Comparison of ENCODE assay signal across 14 cellular contexts in genomic region chr16:66188786-66189725, GRCh38.
DNase-seq lines count a peak whose midpoint lies in the region; ATAC-seq and TF ChIP-seq lines count a peak whose summit lies in the region.
"Had no signal": no experiment of that assay in that cellular context is flagged by ENCODE, and none has a peak within 500 bp of the region (broad histone marks: within the 10 kb centered on the region; RNA-seq: fewer than 3 reads in every experiment).

No MANE protein-coding gene starts in this region.

- peak overlapping the region in 1 of 3 experiments; percentile 2 for H3K4me3 Mint-ChIP-seq in nephron
- no peak overlapping the region for H3K4me3 Mint-ChIP-seq in activated T-helper 2 cell treated with anti-CD3 and anti-CD28 coated beads, Interferon-gamma antibody, Interleukin-2, Interleukin-4, amounts not matched to agents 10 μg/mL and 5 μg/mL and 100 μg/mL, durations not matched to agents 14 hours and 24 hours and 36 hours (ENCODE audit: low read depth)
- H3K4me3 Mint-ChIP-seq: activated CD4-positive, alpha-beta T cell treated with anti-CD3 and anti-CD28 coated beads, Interleukin-2, amount 10 ng/mL, durations not matched to agents 24 days and 14 days had no signal

- intact Hi-C loops in upper lobe of right lung (cut with DNase I) = no loop called here
- intact Hi-C loops in activated T-helper 2 cell treated with anti-CD3 and anti-CD28 coated beads, Interferon-gamma antibody, Interleukin-2, Interleukin-4, amounts not matched to agents 10 μg/mL and 5 μg/mL and 100 μg/mL, durations not matched to agents 14 hours and 24 hours and 36 hours (cut with micrococcal nuclease) = no loop called here

- H3K36me3 ChIP-seq in duodenal mucosa (ENCODE audit: control insufficient read depth in 1 of 2, insufficient read depth in 2 of 2, low read length in 2 of 2) (no peaks in the 10 kb centered on the region), upper lobe of right lung (no peaks in the 10 kb centered on the region)

- H3K27me3 ChIP-seq in duodenal mucosa (ENCODE audit: control insufficient read depth in 1 of 2, insufficient read depth in 2 of 2, low read length in 2 of 2) = no peaks in the 10 kb centered on the region
- H3K27me3 ChIP-seq in upper lobe of right lung = no peaks in the 10 kb centered on the region

- peaks cover 30% of the 10 kb centered on the region for H3K4me1 Mint-ChIP-seq in nephron
- H3K4me1 Mint-ChIP-seq in activated T-helper 2 cell treated with anti-CD3 and anti-CD28 coated beads, Interferon-gamma antibody, Interleukin-2, Interleukin-4, amounts not matched to agents 10 μg/mL and 5 μg/mL and 100 μg/mL, durations not matched to agents 14 hours and 24 hours and 36 hours (ENCODE audit: low read depth) = no peaks in the 10 kb centered on the region
- H3K4me1 Mint-ChIP-seq: activated CD4-positive, alpha-beta T cell treated with anti-CD3 and anti-CD28 coated beads, Interleukin-2, amount 10 ng/mL, durations not matched to agents 24 days and 14 days had no signal

- CTCF ChIA-PET in HEK293T (lab: Yijun Ruan, JAX) = no interaction called here

- H3K27ac Mint-ChIP-seq in nephron = peak overlapping the region; percentile 88 to 94 (median 91)
- H3K27ac Mint-ChIP-seq in activated T-helper 2 cell treated with anti-CD3 and anti-CD28 coated beads, Interferon-gamma antibody, Interleukin-2, Interleukin-4, amounts not matched to agents 10 μg/mL and 5 μg/mL and 100 μg/mL, durations not matched to agents 14 hours and 24 hours and 36 hours = no peak overlapping the region
- H3K27ac Mint-ChIP-seq: progenitor cell of endocrine pancreas had no signal

- TF ChIP-seq CTCF in nephron (IDR thresholded peaks at IDR 0.05; ENCODE audit: unreplicated experiment in 3 of 3) (no peak), upper lobe of right lung (IDR thresholded peaks at IDR 0.05) (no peak)

- H3K27ac ChIP-seq in duodenal mucosa (ENCODE audit: low read depth, low read length) = peak overlapping the region; percentile 7
- peak overlapping the region; percentile 66 for H3K27ac ChIP-seq in upper lobe of right lung
- H3K27ac ChIP-seq: 22Rv1, HL-60 had no signal

- peaks cover 10% of the 10 kb centered on the region for H3K9me3 Mint-ChIP-seq in nephron
- H3K9me3 Mint-ChIP-seq in activated T-helper 2 cell treated with anti-CD3 and anti-CD28 coated beads, Interferon-gamma antibody, Interleukin-2, Interleukin-4, amounts not matched to agents 10 μg/mL and 5 μg/mL and 100 μg/mL, durations not matched to agents 14 hours and 24 hours and 36 hours = no peaks in the 10 kb centered on the region
- H3K9me3 Mint-ChIP-seq: activated CD4-positive, alpha-beta T cell treated with anti-CD3 and anti-CD28 coated beads, Interleukin-2, amount 10 ng/mL, durations not matched to agents 24 days and 14 days had no signal

- DNase-seq in NCI-H1092 treated with DMSO at 0.1 percent for 48 hours (lab: John Stamatoyannopoulos, UW) (peak; percentile 43), NCI-H1092 (lab: John Stamatoyannopoulos, UW) (no peak), upper lobe of right lung (no peak), T-helper 9 cell (no peak), HEK293T (ENCODE audit: extremely low spot score) (no peak)
- no peak for DNase-seq in activated T-helper 2 cell treated with anti-CD3 and anti-CD28 coated beads, Interferon-gamma antibody, Interleukin-2, Interleukin-4, amounts not matched to agents 10 μg/mL and 5 μg/mL and 100 μg/mL, durations not matched to agents 14 hours and 24 hours and 36 hours (ENCODE audit: low spot score)
- DNase-seq: activated CD4-positive, alpha-beta T cell treated with anti-CD3 and anti-CD28 coated beads, Interleukin-2, amount 10 ng/mL, durations not matched to agents 24 days and 14 days; activated naive CD4-positive, alpha-beta T cell treated with Interleukin-2 at 50 U/mL for 16 hours; DMS53 had no signal

- H3K4me3 ChIP-seq in duodenal mucosa (ENCODE audit: low read depth in 1 of 2, low read length in 2 of 2) (no peak overlapping the region), upper lobe of right lung (no peak overlapping the region)

- H3K9me3 ChIP-seq in duodenal mucosa (ENCODE audit: control insufficient read depth in 1 of 2, low read length in 2 of 2) (no peaks in the 10 kb centered on the region), upper lobe of right lung (no peaks in the 10 kb centered on the region)

- H3K4me1 ChIP-seq in duodenal mucosa (ENCODE audit: control insufficient read depth in 1 of 2, insufficient read depth in 2 of 2, low read length in 2 of 2) (no peaks in the 10 kb centered on the region), upper lobe of right lung (no peaks in the 10 kb centered on the region)

- ATAC-seq in upper lobe of right lung = no peak

- no peaks in the 10 kb centered on the region for H3K36me3 Mint-ChIP-seq in nephron (ENCODE audit: low read depth)
- no peaks in the 10 kb centered on the region for H3K36me3 Mint-ChIP-seq in activated T-helper 2 cell treated with anti-CD3 and anti-CD28 coated beads, Interferon-gamma antibody, Interleukin-2, Interleukin-4, amounts not matched to agents 10 μg/mL and 5 μg/mL and 100 μg/mL, durations not matched to agents 14 hours and 24 hours and 36 hours (ENCODE audit: low read depth)

- no peak overlapping the region for H3K9ac ChIP-seq in duodenal mucosa (ENCODE audit: low read depth in 1 of 2, low read length in 2 of 2)

- POLR2A ChIA-PET in HEK293T (lab: Yijun Ruan, JAX) = no interaction called here

- H3K27me3 Mint-ChIP-seq in nephron (ENCODE audit: low read depth) = no peaks in the 10 kb centered on the region
- no peaks in the 10 kb centered on the region for H3K27me3 Mint-ChIP-seq in activated T-helper 2 cell treated with anti-CD3 and anti-CD28 coated beads, Interferon-gamma antibody, Interleukin-2, Interleukin-4, amounts not matched to agents 10 μg/mL and 5 μg/mL and 100 μg/mL, durations not matched to agents 14 hours and 24 hours and 36 hours (ENCODE audit: low read depth)

TF ChIP-seq in HEK293T, 16 proteins besides CTCF, POLR2A, EP300 and RAD21:
- TF ChIP-seq SP1 (IDR thresholded peaks at IDR 0.05) = no peak
